Comparison of ENCODE assay signal across 21 cellular contexts in genomic region chr2:168655207-168655606, GRCh38.
DNase-seq lines count a peak whose midpoint lies in the region; ATAC-seq, FAIRE-seq and TF ChIP-seq lines count a peak whose summit lies in the region.
"Had no signal": no experiment of that assay in that cellular context is flagged by ENCODE, and none has a peak within 500 bp of the region (broad histone marks: within the 10 kb centered on the region; RNA-seq: fewer than 3 reads in every experiment).

No MANE protein-coding gene starts in this region.

- H4K20me1 ChIP-seq in hepatocyte (ENCODE audit: insufficient read depth, poor library complexity, severe bottlenecking) = no peaks in the 10 kb centered on the region
- H4K20me1 ChIP-seq: BLaER1 had no signal

- FAIRE-seq in pancreas (lab: Jason Lieb, UNC) = no peak
- FAIRE-seq: A204.1, GM12891, GM18507 had no signal

- CTCF ChIA-PET in Caco-2 (lab: Charles Lee) = no interaction called here

- ATAC-seq in mucosa of descending colon (peak; percentile 52), GM21526 (IDR thresholded peaks at IDR 0.05; ENCODE audit: low FRiP score, unreplicated experiment) (no peak), HG03460 (IDR thresholded peaks at IDR 0.05; ENCODE audit: unreplicated experiment) (no peak), pancreas (no peak)
- ATAC-seq: CD8-positive, alpha-beta T cell; GM23338; HCT116 had no signal

- H3K36me3 ChIP-seq in Caco-2 (ENCODE audit: control insufficient read depth, insufficient read depth, low read length) (no peaks in the 10 kb centered on the region), hepatocyte (replicated peaks; ENCODE audit: insufficient read depth, low read depth) (no peaks in the 10 kb centered on the region), mucosa of descending colon (ENCODE audit: low read depth) (no peaks in the 10 kb centered on the region), pancreas (no peaks in the 10 kb centered on the region)

- no peaks in the 10 kb centered on the region for H3K9me2 ChIP-seq in hepatocyte (replicated peaks; ENCODE audit: insufficient read depth)

- TF ChIP-seq CTCF in Caco-2 (IDR thresholded peaks at IDR 0.05; ENCODE audit: insufficient read depth in 1 of 2, low read depth in 1 of 2, low read length in 1 of 2, severe bottlenecking in 1 of 2, unreplicated experiment in 1 of 2) (no peak), hepatocyte (IDR thresholded peaks at IDR 0.05; ENCODE audit: poor library complexity) (no peak), mucosa of descending colon (IDR thresholded peaks at IDR 0.05) (no peak), pancreas (IDR thresholded peaks at IDR 0.05) (no peak)

- H3K36me3 Mint-ChIP-seq in Caco-2 (ENCODE audit: insufficient read depth, unreplicated experiment) = peaks cover 7% of the 10 kb centered on the region
- H3K36me3 Mint-ChIP-seq: CD4-positive, CD25-positive, alpha-beta regulatory T cell had no signal

- intact Hi-C loops in Caco-2 (cut with micrococcal nuclease; ENCODE audit: unreplicated experiment) (no loop called here), mucosa of descending colon (cut with DNase I, micrococcal nuclease) (no loop called here), pancreas (cut with DNase I) (no loop called here)

- no TSS peak for BruUV-seq in Caco-2 (replicated peaks; lab: Mats Ljungman, UMichigan)

- peaks cover 36% of the 10 kb centered on the region for H3K79me2 ChIP-seq in hepatocyte

- no peaks in the 10 kb centered on the region for H3K27me3 Mint-ChIP-seq in Caco-2 (ENCODE audit: insufficient read depth, unreplicated experiment)
- H3K27me3 Mint-ChIP-seq: B cell had no signal

- no peaks in the 10 kb centered on the region for H3K9me3 ChIP-seq in Caco-2
- H3K9me3 ChIP-seq in hepatocyte (ENCODE audit: low read depth) = no peaks in the 10 kb centered on the region
- no peaks in the 10 kb centered on the region for H3K9me3 ChIP-seq in mucosa of descending colon
- H3K9me3 ChIP-seq in pancreas = no peaks in the 10 kb centered on the region

- WGBS in hepatocyte (ENCODE audit: low lambda C conversion rate, missing lambda C conversion rate) = 91% methylated on average over 1 of the region's 1 CpG
- 98 to 100% methylated on average over 1 of the region's 1 CpG for WGBS in pancreas, 2 donors

- H3K4me1 ChIP-seq in Caco-2 (no peaks in the 10 kb centered on the region), hepatocyte (ENCODE audit: insufficient read depth) (peaks cover 8% of the 10 kb centered on the region), mucosa of descending colon (ENCODE audit: low read depth) (no peaks in the 10 kb centered on the region), pancreas (peaks cover 0 to 6% (median 0%) of the 10 kb centered on the region in 3 donors)

- H3K27ac ChIP-seq in hepatocyte (peak overlapping the region; percentile 64), pancreas (no peak overlapping the region)
- H3K27ac ChIP-seq: 22Rv1, BLaER1, C4-2B had no signal

- H3K27ac Mint-ChIP-seq in Caco-2 (ENCODE audit: unreplicated experiment) = peak overlapping the region; percentile 25
- H3K27ac Mint-ChIP-seq: B cell; CD4-positive, CD25-positive, alpha-beta regulatory T cell; CD8-positive, alpha-beta T cell; GM23338; H9 had no signal

- POLR2A ChIA-PET in Caco-2 (lab: Charles Lee) = no interaction called here

- no peak for DNase-seq in Caco-2
- DNase-seq in hepatocyte (ENCODE audit: low spot score) = no peak
- no peak for DNase-seq in mucosa of descending colon
- no peak for DNase-seq in pancreas
- DNase-seq: CD4-positive, CD25-positive, alpha-beta regulatory T cell; CD8-positive, alpha-beta T cell; DMS53; DMS79 treated with DMSO at 0.1 percent for 48 hours; GF-D8; H9 had no signal

- H3K9me3 Mint-ChIP-seq in Caco-2 (ENCODE audit: unreplicated experiment) = peaks cover 10% of the 10 kb centered on the region
- H3K9me3 Mint-ChIP-seq: CD8-positive, alpha-beta T cell; GM23338; H9 had no signal

- peak overlapping the region; percentile 17 for H3K4me2 ChIP-seq in hepatocyte
- H3K4me2 ChIP-seq: BLaER1, GM23338 had no signal

- H3K4me3 ChIP-seq in Caco-2 (ENCODE audit: low read depth, low read length) (no peak overlapping the region), hepatocyte (no peak overlapping the region), mucosa of descending colon (no peak overlapping the region), pancreas (no peak overlapping the region)
- H3K4me3 ChIP-seq: BLaER1, GM23338 had no signal

- H3K4me1 Mint-ChIP-seq in Caco-2 (ENCODE audit: low read depth, unreplicated experiment) = no peaks in the 10 kb centered on the region
- H3K4me1 Mint-ChIP-seq: CD4-positive, CD25-positive, alpha-beta regulatory T cell had no signal

- no peak overlapping the region for H2AFZ ChIP-seq in hepatocyte
- H2AFZ ChIP-seq: GM23338 had no signal

- no peaks in the 10 kb centered on the region for H3K27me3 ChIP-seq in Caco-2 (replicated peaks; ENCODE audit: control insufficient read depth, insufficient read depth, low read length)
- no peaks in the 10 kb centered on the region for H3K27me3 ChIP-seq in hepatocyte
- H3K27me3 ChIP-seq in pancreas = no peaks in the 10 kb centered on the region
- H3K27me3 ChIP-seq: BLaER1 had no signal

- H3K4me3 Mint-ChIP-seq in Caco-2 (ENCODE audit: unreplicated experiment) = no peak overlapping the region
- H3K4me3 Mint-ChIP-seq: B cell; CD4-positive, CD25-positive, alpha-beta regulatory T cell; CD8-positive, alpha-beta T cell; GM23338; H9 had no signal
